In the genomic region with DNA sequence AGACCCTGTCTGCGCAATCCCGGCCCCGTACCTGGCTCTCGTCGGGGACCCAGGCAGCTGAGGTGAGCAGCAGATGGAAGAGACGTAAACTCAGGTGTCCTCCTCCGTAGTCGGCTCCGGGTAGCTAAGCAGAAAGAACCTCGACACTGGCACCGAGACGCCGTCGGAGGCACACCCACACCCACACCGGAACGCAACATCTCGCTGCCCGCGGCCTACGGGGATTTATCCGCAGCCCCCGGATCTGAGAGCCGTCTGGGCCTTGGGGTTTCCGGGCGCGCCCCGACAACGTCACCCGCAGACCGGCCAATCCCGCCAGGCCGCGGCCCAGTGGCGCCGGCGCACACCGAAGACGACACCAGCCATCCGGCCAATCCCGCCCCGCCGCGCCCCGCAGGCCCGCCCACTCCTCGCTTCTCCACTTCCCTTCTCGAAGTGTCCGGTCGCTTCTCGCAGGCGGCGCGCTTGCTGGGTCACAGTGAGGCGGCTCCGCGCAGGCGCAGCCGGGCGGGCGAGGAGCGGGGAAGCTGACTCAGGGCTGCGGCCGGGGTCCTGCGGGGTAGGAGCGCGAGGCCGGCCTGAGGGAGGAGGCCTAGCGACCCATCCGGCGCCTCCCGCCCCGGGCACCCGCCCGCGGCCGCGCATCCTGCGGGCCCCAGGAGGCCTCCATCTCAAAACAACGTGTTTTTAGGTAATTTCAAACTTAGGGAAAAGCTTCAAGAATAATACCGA, we compare ENCODE assay signal across 1 cellular context.
TF ChIP-seq lines count a peak whose summit lies in the region.

A gene with protein sequence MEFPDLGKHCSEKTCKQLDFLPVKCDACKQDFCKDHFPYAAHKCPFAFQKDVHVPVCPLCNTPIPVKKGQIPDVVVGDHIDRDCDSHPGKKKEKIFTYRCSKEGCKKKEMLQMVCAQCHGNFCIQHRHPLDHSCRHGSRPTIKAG (minus strand): TSS at position 264 of the 732 bp plus-strand sequence. CDS start 1,984 bp downstream, outside the sequence.

TF ChIP-seq in HepG2, 621 proteins besides CTCF, POLR2A, EP300 and RAD21 (continued from another document and continues in another):
- TF ChIP-seq ZNF652 (CRISPR knock-in tag; IDR thresholded peaks at IDR 0.05; ENCODE audit: borderline replicate concordance, low read depth): no peak
- TF ChIP-seq PPARG (CRISPR knock-in tag; conservative IDR thresholded peaks at IDR 0.05): peak; percentile 34; the same call in 1 of the 2 replicates
- peak; percentile 92 for TF ChIP-seq THAP11 (CRISPR knock-in tag; IDR thresholded peaks at IDR 0.05)
- TF ChIP-seq ZFP41 (CRISPR knock-in tag; IDR thresholded peaks at IDR 0.05; ENCODE audit: borderline replicate concordance): 0 out of 2 replicates have a peak, but pooled peaks have one; percentile 35
- no peak for TF ChIP-seq ZNF382 (CRISPR knock-in tag; IDR thresholded peaks at IDR 0.05; ENCODE audit: borderline replicate concordance)
- TF ChIP-seq MEF2D (CRISPR knock-in tag; IDR thresholded peaks at IDR 0.05): no peak
- TF ChIP-seq, protein P1, sequence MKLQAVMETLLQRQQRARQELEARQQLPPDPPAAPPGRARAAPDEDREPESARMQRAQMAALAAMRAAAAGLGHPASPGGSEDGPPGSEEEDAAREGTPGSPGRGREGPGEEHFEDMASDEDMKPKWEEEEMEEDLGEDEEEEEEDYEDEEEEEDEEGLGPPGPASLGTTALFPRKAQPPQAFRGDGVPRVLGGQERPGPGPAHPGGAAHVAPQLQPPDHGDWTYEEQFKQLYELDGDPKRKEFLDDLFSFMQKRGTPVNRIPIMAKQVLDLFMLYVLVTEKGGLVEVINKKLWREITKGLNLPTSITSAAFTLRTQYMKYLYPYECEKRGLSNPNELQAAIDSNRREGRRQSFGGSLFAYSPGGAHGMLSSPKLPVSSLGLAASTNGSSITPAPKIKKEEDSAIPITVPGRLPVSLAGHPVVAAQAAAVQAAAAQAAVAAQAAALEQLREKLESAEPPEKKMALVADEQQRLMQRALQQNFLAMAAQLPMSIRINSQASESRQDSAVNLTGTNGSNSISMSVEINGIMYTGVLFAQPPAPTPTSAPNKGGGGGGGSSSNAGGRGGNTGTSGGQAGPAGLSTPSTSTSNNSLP (IDR thresholded peaks at IDR 0.05; ENCODE audit: low read depth, low read length): no peak
- peak; percentile 55 for TF ChIP-seq HNRNPK (IDR thresholded peaks at IDR 0.05; ENCODE audit: low read depth, low read length, poor library complexity, severe bottlenecking)
- TF ChIP-seq, protein P2, sequence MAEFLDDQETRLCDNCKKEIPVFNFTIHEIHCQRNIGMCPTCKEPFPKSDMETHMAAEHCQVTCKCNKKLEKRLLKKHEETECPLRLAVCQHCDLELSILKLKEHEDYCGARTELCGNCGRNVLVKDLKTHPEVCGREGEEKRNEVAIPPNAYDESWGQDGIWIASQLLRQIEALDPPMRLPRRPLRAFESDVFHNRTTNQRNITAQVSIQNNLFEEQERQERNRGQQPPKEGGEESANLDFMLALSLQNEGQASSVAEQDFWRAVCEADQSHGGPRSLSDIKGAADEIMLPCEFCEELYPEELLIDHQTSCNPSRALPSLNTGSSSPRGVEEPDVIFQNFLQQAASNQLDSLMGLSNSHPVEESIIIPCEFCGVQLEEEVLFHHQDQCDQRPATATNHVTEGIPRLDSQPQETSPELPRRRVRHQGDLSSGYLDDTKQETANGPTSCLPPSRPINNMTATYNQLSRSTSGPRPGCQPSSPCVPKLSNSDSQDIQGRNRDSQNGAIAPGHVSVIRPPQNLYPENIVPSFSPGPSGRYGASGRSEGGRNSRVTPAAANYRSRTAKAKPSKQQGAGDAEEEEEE (CRISPR knock-in tag; IDR thresholded peaks at IDR 0.05; ENCODE audit: borderline replicate concordance): no peak
- no peak for TF ChIP-seq RBM39 (IDR thresholded peaks at IDR 0.05; ENCODE audit: low read depth, low read length, poor library complexity, severe bottlenecking)
- no peak for TF ChIP-seq ZNF567 (CRISPR knock-in tag; IDR thresholded peaks at IDR 0.05; ENCODE audit: borderline replicate concordance)
- no peak for TF ChIP-seq PAX8 (CRISPR knock-in tag; IDR thresholded peaks at IDR 0.05; ENCODE audit: borderline replicate concordance)
- no peak for TF ChIP-seq MIXL1 (CRISPR knock-in tag; IDR thresholded peaks at IDR 0.05)
- TF ChIP-seq KAT2B (IDR thresholded peaks at IDR 0.05; ENCODE audit: borderline replicate concordance, low read depth, low read length): no peak
- TF ChIP-seq GATAD2A (CRISPR knock-in tag; IDR thresholded peaks at IDR 0.05): no peak
- TF ChIP-seq, protein P3, sequence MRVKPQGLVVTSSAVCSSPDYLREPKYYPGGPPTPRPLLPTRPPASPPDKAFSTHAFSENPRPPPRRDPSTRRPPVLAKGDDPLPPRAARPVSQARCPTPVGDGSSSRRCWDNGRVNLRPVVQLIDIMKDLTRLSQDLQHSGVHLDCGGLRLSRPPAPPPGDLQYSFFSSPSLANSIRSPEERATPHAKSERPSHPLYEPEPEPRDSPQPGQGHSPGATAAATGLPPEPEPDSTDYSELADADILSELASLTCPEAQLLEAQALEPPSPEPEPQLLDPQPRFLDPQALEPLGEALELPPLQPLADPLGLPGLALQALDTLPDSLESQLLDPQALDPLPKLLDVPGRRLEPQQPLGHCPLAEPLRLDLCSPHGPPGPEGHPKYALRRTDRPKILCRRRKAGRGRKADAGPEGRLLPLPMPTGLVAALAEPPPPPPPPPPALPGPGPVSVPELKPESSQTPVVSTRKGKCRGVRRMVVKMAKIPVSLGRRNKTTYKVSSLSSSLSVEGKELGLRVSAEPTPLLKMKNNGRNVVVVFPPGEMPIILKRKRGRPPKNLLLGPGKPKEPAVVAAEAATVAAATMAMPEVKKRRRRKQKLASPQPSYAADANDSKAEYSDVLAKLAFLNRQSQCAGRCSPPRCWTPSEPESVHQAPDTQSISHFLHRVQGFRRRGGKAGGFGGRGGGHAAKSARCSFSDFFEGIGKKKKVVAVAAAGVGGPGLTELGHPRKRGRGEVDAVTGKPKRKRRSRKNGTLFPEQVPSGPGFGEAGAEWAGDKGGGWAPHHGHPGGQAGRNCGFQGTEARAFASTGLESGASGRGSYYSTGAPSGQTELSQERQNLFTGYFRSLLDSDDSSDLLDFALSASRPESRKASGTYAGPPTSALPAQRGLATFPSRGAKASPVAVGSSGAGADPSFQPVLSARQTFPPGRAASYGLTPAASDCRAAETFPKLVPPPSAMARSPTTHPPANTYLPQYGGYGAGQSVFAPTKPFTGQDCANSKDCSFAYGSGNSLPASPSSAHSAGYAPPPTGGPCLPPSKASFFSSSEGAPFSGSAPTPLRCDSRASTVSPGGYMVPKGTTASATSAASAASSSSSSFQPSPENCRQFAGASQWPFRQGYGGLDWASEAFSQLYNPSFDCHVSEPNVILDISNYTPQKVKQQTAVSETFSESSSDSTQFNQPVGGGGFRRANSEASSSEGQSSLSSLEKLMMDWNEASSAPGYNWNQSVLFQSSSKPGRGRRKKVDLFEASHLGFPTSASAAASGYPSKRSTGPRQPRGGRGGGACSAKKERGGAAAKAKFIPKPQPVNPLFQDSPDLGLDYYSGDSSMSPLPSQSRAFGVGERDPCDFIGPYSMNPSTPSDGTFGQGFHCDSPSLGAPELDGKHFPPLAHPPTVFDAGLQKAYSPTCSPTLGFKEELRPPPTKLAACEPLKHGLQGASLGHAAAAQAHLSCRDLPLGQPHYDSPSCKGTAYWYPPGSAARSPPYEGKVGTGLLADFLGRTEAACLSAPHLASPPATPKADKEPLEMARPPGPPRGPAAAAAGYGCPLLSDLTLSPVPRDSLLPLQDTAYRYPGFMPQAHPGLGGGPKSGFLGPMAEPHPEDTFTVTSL (CRISPR knock-in tag; IDR thresholded peaks at IDR 0.05; ENCODE audit: borderline replicate concordance): no peak
- TF ChIP-seq, protein P4, sequence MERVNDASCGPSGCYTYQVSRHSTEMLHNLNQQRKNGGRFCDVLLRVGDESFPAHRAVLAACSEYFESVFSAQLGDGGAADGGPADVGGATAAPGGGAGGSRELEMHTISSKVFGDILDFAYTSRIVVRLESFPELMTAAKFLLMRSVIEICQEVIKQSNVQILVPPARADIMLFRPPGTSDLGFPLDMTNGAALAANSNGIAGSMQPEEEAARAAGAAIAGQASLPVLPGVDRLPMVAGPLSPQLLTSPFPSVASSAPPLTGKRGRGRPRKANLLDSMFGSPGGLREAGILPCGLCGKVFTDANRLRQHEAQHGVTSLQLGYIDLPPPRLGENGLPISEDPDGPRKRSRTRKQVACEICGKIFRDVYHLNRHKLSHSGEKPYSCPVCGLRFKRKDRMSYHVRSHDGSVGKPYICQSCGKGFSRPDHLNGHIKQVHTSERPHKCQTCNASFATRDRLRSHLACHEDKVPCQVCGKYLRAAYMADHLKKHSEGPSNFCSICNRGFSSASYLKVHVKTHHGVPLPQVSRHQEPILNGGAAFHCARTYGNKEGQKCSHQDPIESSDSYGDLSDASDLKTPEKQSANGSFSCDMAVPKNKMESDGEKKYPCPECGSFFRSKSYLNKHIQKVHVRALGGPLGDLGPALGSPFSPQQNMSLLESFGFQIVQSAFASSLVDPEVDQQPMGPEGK (CRISPR knock-in tag; IDR thresholded peaks at IDR 0.05): peak; percentile 65
- TF ChIP-seq ZNF556 (CRISPR knock-in tag; IDR thresholded peaks at IDR 0.05; ENCODE audit: borderline replicate concordance): no peak; the same call in 1 of the 2 replicates
- TF ChIP-seq BCL6 (CRISPR knock-in tag; IDR thresholded peaks at IDR 0.05): no peak
- TF ChIP-seq MLLT10 (CRISPR knock-in tag; IDR thresholded peaks at IDR 0.05): no peak
- TF ChIP-seq ZNF780A (CRISPR knock-in tag; IDR thresholded peaks at IDR 0.05): no peak
- peak; percentile 20; the same call in 1 of the 2 replicates for TF ChIP-seq ZNF253 (CRISPR knock-in tag; IDR thresholded peaks at IDR 0.05; ENCODE audit: borderline replicate concordance)
- TF ChIP-seq, protein P5, sequence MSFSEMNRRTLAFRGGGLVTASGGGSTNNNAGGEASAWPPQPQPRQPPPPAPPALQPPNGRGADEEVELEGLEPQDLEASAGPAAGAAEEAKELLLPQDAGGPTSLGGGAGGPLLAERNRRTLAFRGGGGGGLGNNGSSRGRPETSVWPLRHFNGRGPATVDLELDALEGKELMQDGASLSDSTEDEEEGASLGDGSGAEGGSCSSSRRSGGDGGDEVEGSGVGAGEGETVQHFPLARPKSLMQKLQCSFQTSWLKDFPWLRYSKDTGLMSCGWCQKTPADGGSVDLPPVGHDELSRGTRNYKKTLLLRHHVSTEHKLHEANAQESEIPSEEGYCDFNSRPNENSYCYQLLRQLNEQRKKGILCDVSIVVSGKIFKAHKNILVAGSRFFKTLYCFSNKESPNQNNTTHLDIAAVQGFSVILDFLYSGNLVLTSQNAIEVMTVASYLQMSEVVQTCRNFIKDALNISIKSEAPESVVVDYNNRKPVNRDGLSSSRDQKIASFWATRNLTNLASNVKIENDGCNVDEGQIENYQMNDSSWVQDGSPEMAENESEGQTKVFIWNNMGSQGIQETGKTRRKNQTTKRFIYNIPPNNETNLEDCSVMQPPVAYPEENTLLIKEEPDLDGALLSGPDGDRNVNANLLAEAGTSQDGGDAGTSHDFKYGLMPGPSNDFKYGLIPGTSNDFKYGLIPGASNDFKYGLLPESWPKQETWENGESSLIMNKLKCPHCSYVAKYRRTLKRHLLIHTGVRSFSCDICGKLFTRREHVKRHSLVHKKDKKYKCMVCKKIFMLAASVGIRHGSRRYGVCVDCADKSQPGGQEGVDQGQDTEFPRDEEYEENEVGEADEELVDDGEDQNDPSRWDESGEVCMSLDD (CRISPR knock-in tag; IDR thresholded peaks at IDR 0.05; ENCODE audit: borderline replicate concordance): no peak; the same call in 1 of the 2 replicates
- TF ChIP-seq, protein P6, sequence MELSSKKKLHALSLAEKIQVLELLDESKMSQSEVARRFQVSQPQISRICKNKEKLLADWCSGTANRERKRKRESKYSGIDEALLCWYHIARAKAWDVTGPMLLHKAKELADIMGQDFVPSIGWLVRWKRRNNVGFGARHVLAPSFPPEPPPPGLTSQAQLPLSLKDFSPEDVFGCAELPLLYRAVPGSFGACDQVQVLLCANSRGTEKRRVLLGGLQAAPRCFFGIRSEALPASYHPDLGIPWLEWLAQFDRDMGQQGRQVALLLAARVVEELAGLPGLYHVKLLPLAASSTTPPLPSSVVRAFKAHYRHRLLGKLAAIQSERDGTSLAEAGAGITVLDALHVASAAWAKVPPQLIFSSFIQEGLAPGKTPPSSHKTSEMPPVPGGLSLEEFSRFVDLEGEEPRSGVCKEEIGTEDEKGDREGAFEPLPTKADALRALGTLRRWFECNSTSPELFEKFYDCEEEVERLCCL (CRISPR knock-in tag; IDR thresholded peaks at IDR 0.05; ENCODE audit: borderline replicate concordance): no peak
- peak; percentile 76; the same call in 1 of the 2 replicates for TF ChIP-seq POGZ (CRISPR knock-in tag; IDR thresholded peaks at IDR 0.05)
- TF ChIP-seq, protein P7, sequence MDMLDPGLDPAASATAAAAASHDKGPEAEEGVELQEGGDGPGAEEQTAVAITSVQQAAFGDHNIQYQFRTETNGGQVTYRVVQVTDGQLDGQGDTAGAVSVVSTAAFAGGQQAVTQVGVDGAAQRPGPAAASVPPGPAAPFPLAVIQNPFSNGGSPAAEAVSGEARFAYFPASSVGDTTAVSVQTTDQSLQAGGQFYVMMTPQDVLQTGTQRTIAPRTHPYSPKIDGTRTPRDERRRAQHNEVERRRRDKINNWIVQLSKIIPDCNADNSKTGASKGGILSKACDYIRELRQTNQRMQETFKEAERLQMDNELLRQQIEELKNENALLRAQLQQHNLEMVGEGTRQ (IDR thresholded peaks at IDR 0.05; ENCODE audit: low read depth, low read length): no peak
- TF ChIP-seq, protein P7 (CRISPR knock-in tag; IDR thresholded peaks at IDR 0.05; ENCODE audit: borderline replicate concordance): no peak
- no peak for TF ChIP-seq ZNF30 (CRISPR knock-in tag; IDR thresholded peaks at IDR 0.05)
- no peak for TF ChIP-seq ZNF644 (CRISPR knock-in tag; IDR thresholded peaks at IDR 0.05; ENCODE audit: low read depth)
- TF ChIP-seq, protein P8, sequence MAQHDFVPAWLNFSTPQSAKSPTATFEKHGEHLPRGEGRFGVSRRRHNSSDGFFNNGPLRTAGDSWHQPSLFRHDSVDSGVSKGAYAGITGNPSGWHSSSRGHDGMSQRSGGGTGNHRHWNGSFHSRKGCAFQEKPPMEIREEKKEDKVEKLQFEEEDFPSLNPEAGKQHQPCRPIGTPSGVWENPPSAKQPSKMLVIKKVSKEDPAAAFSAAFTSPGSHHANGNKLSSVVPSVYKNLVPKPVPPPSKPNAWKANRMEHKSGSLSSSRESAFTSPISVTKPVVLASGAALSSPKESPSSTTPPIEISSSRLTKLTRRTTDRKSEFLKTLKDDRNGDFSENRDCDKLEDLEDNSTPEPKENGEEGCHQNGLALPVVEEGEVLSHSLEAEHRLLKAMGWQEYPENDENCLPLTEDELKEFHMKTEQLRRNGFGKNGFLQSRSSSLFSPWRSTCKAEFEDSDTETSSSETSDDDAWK (CRISPR knock-in tag; IDR thresholded peaks at IDR 0.05): no peak
- TF ChIP-seq DR1 (CRISPR knock-in tag; IDR thresholded peaks at IDR 0.05): peak; percentile 75
- peak; percentile 79 for TF ChIP-seq TAF1 (CRISPR knock-in tag; IDR thresholded peaks at IDR 0.05)
- TF ChIP-seq ZNF441 (CRISPR knock-in tag; IDR thresholded peaks at IDR 0.05; ENCODE audit: borderline replicate concordance): peak; percentile 63; the same call in 1 of the 2 replicates
